In the genomic region with DNA sequence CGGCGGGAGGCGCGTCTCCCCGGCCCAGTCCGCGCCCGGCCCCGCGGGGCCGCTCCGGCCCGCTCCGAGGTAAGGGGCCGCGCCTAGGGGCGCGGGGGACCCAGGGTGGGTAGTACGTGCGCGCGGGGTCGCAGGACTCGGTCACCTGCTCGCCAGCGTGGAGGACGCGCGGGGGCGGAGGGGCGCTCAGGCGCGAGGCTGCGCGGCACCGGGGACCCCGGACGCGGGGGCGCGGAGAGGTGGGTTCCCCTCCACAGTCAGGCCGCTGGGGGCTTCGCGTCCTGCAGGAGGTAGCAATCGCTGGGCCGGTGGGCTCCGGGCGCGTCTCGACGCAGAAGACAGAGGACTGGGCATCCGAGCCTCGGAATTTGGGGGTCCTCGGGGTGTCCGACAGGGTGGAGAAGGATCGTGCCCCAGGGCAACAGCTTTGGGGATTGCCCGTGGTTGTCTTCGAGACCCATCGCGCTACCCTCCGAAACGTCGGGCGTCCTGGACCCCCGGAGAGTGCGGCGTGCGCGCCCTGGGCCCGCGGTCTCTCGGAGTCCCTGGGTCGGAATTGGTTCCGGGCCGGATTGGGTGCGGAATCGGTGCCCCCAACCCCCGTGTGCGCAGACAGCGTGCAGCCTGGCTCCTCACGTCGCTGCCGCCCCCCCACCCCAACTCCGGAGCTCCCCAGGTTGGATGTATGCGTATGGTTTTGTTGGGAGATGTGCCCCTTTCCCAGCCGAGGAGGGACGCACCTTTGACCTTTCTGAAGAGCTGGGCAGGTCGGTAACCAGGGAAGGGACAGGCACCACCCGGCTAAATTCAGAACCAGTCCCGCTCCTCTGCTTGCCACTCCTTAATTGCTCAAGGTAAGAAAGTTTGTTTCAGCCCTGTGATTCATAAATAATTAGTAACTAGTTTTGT, we compare ENCODE assay signal across 8 cellular contexts. TPM values are rescaled to one million over a fixed set of nuclear protein-coding genes. Genes with fewer than 3 reads are reported as not detected.
DNase-seq lines count a peak whose midpoint lies in the region; ATAC-seq and TF ChIP-seq lines count a peak whose summit lies in the region.

No MANE protein-coding gene starts in this region.

- no peak for DNase-seq in Right ventricle myocardium superior
- no peak for DNase-seq in Right ventricle myocardium inferior (ENCODE audit: missing footprints)
- peak; percentile 54 for DNase-seq in colonic mucosa
- DNase-seq in upper lobe of right lung = peak; percentile 65
- DNase-seq in cortex of kidney (lab: John Stamatoyannopoulos, UW) = no peak

- WGBS in mesodermal cell (ENCODE audit: insufficient coverage in 2 of 2), 2 experiments = 1 to 2% methylated on average over 56 to 80 of the region's 90 CpGs

- H3K4me3 ChIP-seq in colonic mucosa = peak overlapping the region; percentile 80
- peak overlapping the region; percentile 39 for H3K4me3 ChIP-seq in mesodermal cell (ENCODE audit: extremely low read depth, insufficient read depth, low read length, poor library complexity, severe bottlenecking)
- H3K4me3 ChIP-seq in upper lobe of right lung = peak overlapping the region; percentile 64

- H3K27me3 ChIP-seq in colonic mucosa (no peaks in the 10 kb centered on the region), upper lobe of right lung (peaks cover 10% of the 10 kb centered on the region)

- no peaks in the 10 kb centered on the region for H3K4me1 ChIP-seq in colonic mucosa
- H3K4me1 ChIP-seq in mesodermal cell (ENCODE audit: control insufficient read depth, insufficient read depth, low read length, poor library complexity, severe bottlenecking) = peaks cover 6% of the 10 kb centered on the region
- peaks cover 9% of the 10 kb centered on the region for H3K4me1 ChIP-seq in upper lobe of right lung

- H3K27ac ChIP-seq in colonic mucosa (peak overlapping the region; percentile 40), mesodermal cell (ENCODE audit: low read depth, low read length, severe bottlenecking) (no peak overlapping the region), upper lobe of right lung (no peak overlapping the region)

- peak overlapping the region; percentile 81 to 89 for H3K9ac ChIP-seq in colonic mucosa (ENCODE audit: low read depth in 2 of 2, low read length in 2 of 2)

- ATAC-seq in Right ventricle myocardium superior (ENCODE audit: poor library complexity) = peak; percentile 0
- no peak for ATAC-seq in Right ventricle myocardium inferior
- peak; percentile 38 for ATAC-seq in upper lobe of right lung
- ATAC-seq in GM18502 (IDR thresholded peaks at IDR 0.05; ENCODE audit: poor library complexity, unreplicated experiment) = no peak
- no peak for ATAC-seq in GM21529 (IDR thresholded peaks at IDR 0.05; ENCODE audit: unreplicated experiment)

- intact Hi-C loops in Right ventricle myocardium superior (cut with DNase I) = loop anchor here (10.0 kb wide), 1 partner anchor 164 kb away; no protein-coding TSS in a partner anchor
- intact Hi-C loops in Right ventricle myocardium inferior (cut with DNase I) = loop anchor here (1.0 to 5.0 kb wide), 4 partner anchors 58 to 332 kb away; a partner anchor contains a TSS
- intact Hi-C loops in colonic mucosa (cut with DNase I) = no loop called here
- intact Hi-C loops in upper lobe of right lung (cut with DNase I) = no loop called here

- H3K9me3 ChIP-seq in colonic mucosa = no peaks in the 10 kb centered on the region
- H3K9me3 ChIP-seq in mesodermal cell (ENCODE audit: control insufficient read depth, low read length) = no peaks in the 10 kb centered on the region
- H3K9me3 ChIP-seq in upper lobe of right lung = no peaks in the 10 kb centered on the region

- TF ChIP-seq CTCF in colonic mucosa (IDR thresholded peaks at IDR 0.05) = no peak
- no peak for TF ChIP-seq CTCF in upper lobe of right lung (IDR thresholded peaks at IDR 0.05)

- H3K36me3 ChIP-seq in colonic mucosa = no peaks in the 10 kb centered on the region
- H3K36me3 ChIP-seq in mesodermal cell (ENCODE audit: control insufficient read depth, insufficient read depth, low read length) = no peaks in the 10 kb centered on the region
- no peaks in the 10 kb centered on the region for H3K36me3 ChIP-seq in upper lobe of right lung

RNA-seq across cellular contexts. Expression of a gene that starts 0.7 kb away (rescaled TPM):
- total RNA-seq in Right ventricle myocardium superior (38.0 TPM), Right ventricle myocardium inferior (38.0 TPM), colonic mucosa (10 to 100 TPM; 33.9 to 38.3 TPM), upper lobe of right lung (11.4 TPM)
- 1.2 TPM for polyA plus RNA-seq in mesodermal cell (2013, experiment 1 of 2)
- polyA plus RNA-seq in mesodermal cell (2013, experiment 2 of 2) = 0.96 TPM

Comparison
In these comparisons a context has a peak if more than half of its experiments do, and no peak if none do; other contexts are left out.
1. ATAC-seq: peak in Right ventricle myocardium superior (single experiment) and upper lobe of right lung (single experiment); none in Right ventricle myocardium inferior (single experiment), GM18502 (single experiment) and GM21529 (single experiment).
2. DNase-seq: peak in colonic mucosa (single experiment) and upper lobe of right lung (single experiment); none in Right ventricle myocardium superior (single experiment), Right ventricle myocardium inferior (single experiment) and cortex of kidney (single experiment).
3. intact Hi-C loops: an anchor here in Right ventricle myocardium superior (10.0 kb wide) and Right ventricle myocardium inferior (1.0 to 5.0 kb wide); none called in colonic mucosa and upper lobe of right lung.
4. Peak in every context shown above with its lines, with median percentiles within 50 percentile points of each other: H3K4me3 ChIP-seq.